14 cellular contexts compared by ENCODE assay signal in the genomic region with DNA sequence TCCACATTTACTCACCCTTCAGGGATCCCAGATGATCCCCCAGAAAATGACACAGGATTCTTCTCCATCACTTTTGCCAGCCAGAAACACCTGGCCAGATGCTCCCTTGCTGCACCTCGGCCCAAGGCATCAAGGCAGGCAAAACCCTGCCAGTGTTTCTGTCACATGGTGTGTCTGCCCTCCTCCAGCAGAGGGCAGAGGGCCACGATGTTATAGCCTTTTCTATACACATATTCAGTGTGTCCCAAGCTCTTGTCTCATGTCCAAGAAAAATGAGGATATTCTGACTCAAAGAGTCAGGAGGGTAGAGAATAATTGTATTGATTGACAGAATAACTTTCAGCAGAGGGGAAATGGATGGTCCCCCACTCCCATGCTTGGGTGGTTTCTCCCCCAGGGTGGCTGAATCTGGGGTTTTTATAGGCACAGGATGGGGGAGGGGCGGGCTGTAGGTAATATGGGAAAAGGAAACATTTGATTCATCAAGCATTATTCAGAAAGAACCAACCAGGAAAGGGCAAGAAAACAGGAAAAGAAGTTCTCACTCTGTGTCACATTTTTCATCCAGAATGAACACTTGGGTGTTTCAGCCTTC.
DNase-seq lines count a peak whose midpoint lies in the region; ATAC-seq lines count a peak whose summit lies in the region.
"Had no signal": no experiment of that assay in that cellular context is flagged by ENCODE, and none has a peak within 500 bp of the region (broad histone marks: within the 10 kb centered on the region; RNA-seq: fewer than 3 reads in every experiment).

No MANE protein-coding gene starts in this region.

- peak; percentile 68 for DNase-seq in DMS53 (lab: John Stamatoyannopoulos, UW)
- no peak for DNase-seq in DMS53 treated with DMSO at 0.1 percent for 48 hours (lab: John Stamatoyannopoulos, UW; ENCODE audit: unreplicated experiment)
- DNase-seq in KBM-7: peak; percentile 7
- peak; percentile 5 for DNase-seq in UCSD-AML1 (lab: John Stamatoyannopoulos, UW; ENCODE audit: unreplicated experiment)
- DNase-seq in mesendoderm: peak; percentile 44
- DNase-seq in NOMO-1 treated with DMSO at 0.1 percent for 48 hours (lab: John Stamatoyannopoulos, UW; ENCODE audit: unreplicated experiment): no peak
- no peak for DNase-seq in activated T-cell treated with anti-CD3 and anti-CD28 coated beads, Interleukin-2, amount 50 U/mL, for 4 hours
- no peak for DNase-seq in NCI-H2227 (lab: John Stamatoyannopoulos, UW; ENCODE audit: unreplicated experiment)
- DNase-seq: Calu3, NCI-H510A treated with DMSO at 0.1 percent for 48 hours, testis had no signal

- no peak overlapping the region for H4K5ac ChIP-seq in mesendoderm (ENCODE audit: low read length)

- H3K27me3 ChIP-seq in mesendoderm (ENCODE audit: insufficient read depth, low read length, poor library complexity): no peaks in the 10 kb centered on the region
- H3K27me3 ChIP-seq: testis had no signal

- no peak overlapping the region for H2AK5ac ChIP-seq in mesendoderm (ENCODE audit: low read length)

- H4K8ac ChIP-seq in mesendoderm (ENCODE audit: low read depth, low read length): no peak overlapping the region

- no peak overlapping the region for H3K4me2 ChIP-seq in mesendoderm (ENCODE audit: low read length)

- ATAC-seq in activated T-cell treated with anti-CD3 and anti-CD28 coated beads, Interleukin-2, amount 50 U/mL, for 4 hours: no peak

- no peaks in the 10 kb centered on the region for H3K36me3 ChIP-seq in mesendoderm (ENCODE audit: control insufficient read depth, insufficient read depth, low read length)

- no peak overlapping the region for H2BK120ac ChIP-seq in mesendoderm (ENCODE audit: low read depth, low read length)

- no peak overlapping the region for H2BK15ac ChIP-seq in mesendoderm (replicated peaks; ENCODE audit: low read depth)

- H3K23ac ChIP-seq in mesendoderm (ENCODE audit: low read length): no peak overlapping the region

- no peaks in the 10 kb centered on the region for H3K79me1 ChIP-seq in mesendoderm (ENCODE audit: low read length)

- H3K4ac ChIP-seq in mesendoderm (ENCODE audit: low read depth, low read length): no peak overlapping the region

- H3K27ac ChIP-seq in mesendoderm (ENCODE audit: low read depth, low read length): no peak overlapping the region
- H3K27ac ChIP-seq: parathyroid adenoma, SK-N-MC, testis, VCaP had no signal

- no peak overlapping the region for H3K4me3 ChIP-seq in mesendoderm (ENCODE audit: low read length)
- H3K4me3 ChIP-seq: SK-N-MC, testis had no signal

- no peaks in the 10 kb centered on the region for H3K36me3 Mint-ChIP-seq in activated T-cell treated with anti-CD3 and anti-CD28 coated beads, Interleukin-2, amount 50 U/mL, for 4 hours (ENCODE audit: insufficient read depth)

- no peak overlapping the region for H3K56ac ChIP-seq in mesendoderm (ENCODE audit: low read length)

- no peaks in the 10 kb centered on the region for H3K27me3 Mint-ChIP-seq in activated T-cell treated with anti-CD3 and anti-CD28 coated beads, Interleukin-2, amount 50 U/mL, for 4 hours (ENCODE audit: low read depth)

- H3K4me1 ChIP-seq in mesendoderm (ENCODE audit: control insufficient read depth, low read depth, low read length): no peaks in the 10 kb centered on the region
- H3K4me1 ChIP-seq: parathyroid adenoma, testis had no signal

- peaks cover 3% of the 10 kb centered on the region for H3K9me3 Mint-ChIP-seq in activated T-cell treated with anti-CD3 and anti-CD28 coated beads, Interleukin-2, amount 50 U/mL, for 4 hours

- WGBS in mesendoderm (ENCODE audit: extremely low coverage, insufficient coverage, low lambda C conversion rate): no CpG with 5 or more reads among the region's 3 CpGs

- no peak overlapping the region for H3K18ac ChIP-seq in mesendoderm (ENCODE audit: low read length)

- no peak overlapping the region for H3K9ac ChIP-seq in mesendoderm (ENCODE audit: low read length)
- H3K9ac ChIP-seq: parathyroid adenoma had no signal

- in situ Hi-C loops in KBM-7 (cut with MboI; ENCODE audit: low pct_unique_long_range_greater_than_20kb, low sequenced_read_pairs): no loop called here

- no peak overlapping the region for H2BK5ac ChIP-seq in mesendoderm (ENCODE audit: low read length)

- H3K4me1 Mint-ChIP-seq in activated T-cell treated with anti-CD3 and anti-CD28 coated beads, Interleukin-2, amount 50 U/mL, for 4 hours (ENCODE audit: low read depth): no peaks in the 10 kb centered on the region

- H3K4me3 Mint-ChIP-seq in activated T-cell treated with anti-CD3 and anti-CD28 coated beads, Interleukin-2, amount 50 U/mL, for 4 hours: no peak overlapping the region

- H3K79me2 ChIP-seq in mesendoderm (ENCODE audit: control insufficient read depth, insufficient read depth, low read length): no peaks in the 10 kb centered on the region
- H3K79me2 ChIP-seq: parathyroid adenoma had no signal

Comparison
In these comparisons a context has a peak if more than half of its experiments do, and no peak if none do; other contexts are left out.
1. DNase-seq: peak in DMS53 (single experiment), KBM-7 (single experiment), UCSD-AML1 (single experiment) and mesendoderm (single experiment); none in DMS53 treated with DMSO at 0.1 percent for 48 hours (single experiment), NOMO-1 treated with DMSO at 0.1 percent for 48 hours (single experiment), activated T-cell treated with anti-CD3 and anti-CD28 coated beads, Interleukin-2, amount 50 U/mL, for 4 hours (single experiment) and NCI-H2227 (single experiment).